Comparison of ENCODE assay signal across 22 cellular contexts in the genomic region with DNA sequence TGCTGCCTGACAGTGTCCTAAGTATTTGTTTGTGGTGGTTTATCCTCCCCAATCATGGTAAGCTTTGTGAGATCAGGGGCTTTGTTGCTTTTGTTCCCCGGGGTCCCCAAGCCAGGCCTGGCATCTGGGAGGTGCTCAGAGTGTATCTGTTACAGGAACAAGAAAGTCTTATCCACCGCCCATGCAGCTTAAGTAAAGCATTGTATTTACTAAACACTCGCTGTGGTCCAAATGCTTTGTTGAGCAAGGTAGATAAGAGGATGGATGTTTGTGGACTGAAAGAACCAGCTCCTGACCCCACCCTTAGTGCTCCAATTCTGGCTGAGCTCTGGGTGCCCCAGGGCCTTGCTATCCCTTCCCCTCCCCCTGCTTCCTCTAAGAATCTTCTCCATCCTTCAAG. TPM values are rescaled to one million over a fixed set of nuclear protein-coding genes. Genes with fewer than 3 reads are reported as not detected.
DNase-seq lines count a peak whose midpoint lies in the region; FAIRE-seq and TF ChIP-seq lines count a peak whose summit lies in the region.
"Had no signal": no experiment of that assay in that cellular context is flagged by ENCODE, and none has a peak within 500 bp of the region (broad histone marks: within the 10 kb centered on the region; RNA-seq: fewer than 3 reads in every experiment).

No MANE protein-coding gene starts in this region.

- peak overlapping the region; percentile 90 for H2BK5ac ChIP-seq in trophoblast cell (ENCODE audit: low read depth, low read length, poor library complexity)

- H2AK5ac ChIP-seq in trophoblast cell (ENCODE audit: low read length), result no peak overlapping the region

- no peak overlapping the region for H4K12ac ChIP-seq in trophoblast cell (ENCODE audit: low read depth, low read length)

- H2BK120ac ChIP-seq in trophoblast cell (ENCODE audit: insufficient read depth, low read length, poor library complexity), result peak overlapping the region; percentile 68

- H3K9ac ChIP-seq in trophoblast cell (ENCODE audit: low read length) (no peak overlapping the region), smooth muscle cell (ENCODE audit: low read depth) (no peak overlapping the region)
- H3K9ac ChIP-seq: BLaER1 treated with 17β-estradiol and CSF1 and Interleukin-3, amounts not matched to agents 10 nM and 100 nM had no signal

- H3K27me3 ChIP-seq in trophoblast cell (ENCODE audit: insufficient read depth, low read length) (no peaks in the 10 kb centered on the region), smooth muscle cell (ENCODE audit: low read depth) (no peaks in the 10 kb centered on the region), ovary (no peaks in the 10 kb centered on the region)
- H3K27me3 ChIP-seq: BE2C; BLaER1 treated with 17β-estradiol and CSF1 and Interleukin-3, amounts not matched to agents 10 nM and 100 nM had no signal

- peaks cover 16% of the 10 kb centered on the region for H3K79me1 ChIP-seq in trophoblast cell (ENCODE audit: low read length)

- H3K14ac ChIP-seq in trophoblast cell (ENCODE audit: low read length), result peak overlapping the region; percentile 42

- H3K4ac ChIP-seq in trophoblast cell (ENCODE audit: low read depth, low read length), result no peak overlapping the region

- no peak overlapping the region for H2AFZ ChIP-seq in trophoblast cell (ENCODE audit: insufficient read depth, low read length, poor library complexity)
- no peak overlapping the region for H2AFZ ChIP-seq in smooth muscle cell (ENCODE audit: low read depth)

- no peak for TF ChIP-seq POLR2A in ovary (IDR thresholded peaks at IDR 0.05)

- FAIRE-seq in GM19239 (lab: Jason Lieb, UNC), result no peak
- FAIRE-seq: A549, GM12878, H54 had no signal

- H3K9me3 ChIP-seq in trophoblast cell (ENCODE audit: insufficient read depth, low read depth, low read length), result peaks cover 5% of the 10 kb centered on the region
- H3K9me3 ChIP-seq in smooth muscle cell (replicated peaks; ENCODE audit: low read depth), result no peaks in the 10 kb centered on the region
- no peaks in the 10 kb centered on the region for H3K9me3 ChIP-seq in ovary
- H3K9me3 ChIP-seq: A549; BE2C; BLaER1 treated with 17β-estradiol and CSF1 and Interleukin-3, amounts not matched to agents 10 nM and 100 nM had no signal

- no peak for TF ChIP-seq EP300 in ovary (IDR thresholded peaks at IDR 0.05)

- H3K36me3 ChIP-seq in trophoblast cell (ENCODE audit: control insufficient read depth in 1 of 2, insufficient read depth in 2 of 2, low read length in 2 of 2) (no peaks in the 10 kb centered on the region), smooth muscle cell (ENCODE audit: low read depth) (no peaks in the 10 kb centered on the region), ovary (no peaks in the 10 kb centered on the region)
- H3K36me3 ChIP-seq: BE2C; BLaER1 treated with 17β-estradiol and CSF1 and Interleukin-3, amounts not matched to agents 10 nM and 100 nM had no signal

- intact Hi-C loops in ovary (cut with DNase I), result no loop called here

- H3K18ac ChIP-seq in trophoblast cell (ENCODE audit: low read length), result no peak overlapping the region

- no CpG with 5 or more reads among the region's 3 CpGs for WGBS in trophoblast cell (ENCODE audit: extremely low coverage, insufficient coverage, insufficient read length)
- 67% methylated on average over 3 of the region's 3 CpGs for WGBS in smooth muscle cell (ENCODE audit: low lambda C conversion rate)
- WGBS in ovary, 3 donors, result 74 to 80% (median 78%) methylated on average over 3 of the region's 3 CpGs

- H4K20me1 ChIP-seq in smooth muscle cell (ENCODE audit: low read depth), result no peaks in the 10 kb centered on the region
- H4K20me1 ChIP-seq: BLaER1 treated with 17β-estradiol and CSF1 and Interleukin-3, amounts not matched to agents 10 nM and 100 nM had no signal

- peak overlapping the region; percentile 56 for H3K27ac ChIP-seq in trophoblast cell (ENCODE audit: low read depth, low read length)
- H3K27ac ChIP-seq in smooth muscle cell (ENCODE audit: low read depth), result no peak overlapping the region
- H3K27ac ChIP-seq in ovary, result no peak overlapping the region
- H3K27ac ChIP-seq: A549; BLaER1 treated with 17β-estradiol and CSF1 and Interleukin-3, amounts not matched to agents 10 nM and 100 nM had no signal

- H3K4me2 ChIP-seq in trophoblast cell (ENCODE audit: low read length) (no peak overlapping the region), smooth muscle cell (no peak overlapping the region)
- H3K4me2 ChIP-seq: A549; BLaER1 treated with 17β-estradiol and CSF1 and Interleukin-3, amounts not matched to agents 10 nM and 100 nM had no signal

- H3K4me1 ChIP-seq in trophoblast cell (ENCODE audit: control insufficient read depth in 1 of 2, insufficient read depth in 2 of 2, low read length in 2 of 2), result peaks cover 11 to 14% of the 10 kb centered on the region in 2 experiments
- no peaks in the 10 kb centered on the region for H3K4me1 ChIP-seq in smooth muscle cell (ENCODE audit: low read depth)
- no peaks in the 10 kb centered on the region for H3K4me1 ChIP-seq in ovary (ENCODE audit: insufficient read depth)
- H3K4me1 ChIP-seq: BE2C had no signal

- no peak overlapping the region for H3K23ac ChIP-seq in trophoblast cell (ENCODE audit: low read length)

- H3K4me3 ChIP-seq in trophoblast cell (ENCODE audit: low read depth, low read length) (no peak overlapping the region), smooth muscle cell (no peak overlapping the region), ovary (no peak overlapping the region)
- H3K4me3 ChIP-seq: A549; BLaER1 treated with 17β-estradiol and CSF1 and Interleukin-3, amounts not matched to agents 10 nM and 100 nM; GM12878 had no signal

- DNase-seq in ELF-1 (ENCODE audit: low read depth, low spot score) (peak; percentile 83), islet precursor cell (peak; percentile 50), trophoblast cell (peak in 1 of 2 donors; percentile 57), smooth muscle cell (lab: John Stamatoyannopoulos, UW; ENCODE audit: unreplicated experiment) (no peak), GM19239 (ENCODE audit: insufficient read length, low spot score) (no peak), ovary (no peak)
- DNase-seq: 8988T; ACHN; AML-193; BE2C; CD4-positive, alpha-beta T cell; COR-L47; DMS153; DND-41; GDM1; GOT3; HCEC 1CT had no signal

- H4K8ac ChIP-seq in trophoblast cell (ENCODE audit: low read depth, low read length), result peak overlapping the region; percentile 34

- peak overlapping the region; percentile 27 for H2BK12ac ChIP-seq in trophoblast cell (ENCODE audit: low read length)

- TF ChIP-seq CTCF in smooth muscle cell (IDR thresholded peaks at IDR 0.05; ENCODE audit: borderline replicate concordance, insufficient read depth, poor library complexity, severe bottlenecking) (no peak), ovary (IDR thresholded peaks at IDR 0.05) (no peak)

- no peaks in the 10 kb centered on the region for H3F3A ChIP-seq in smooth muscle cell (ENCODE audit: low read depth)

- no peaks in the 10 kb centered on the region for H3K79me2 ChIP-seq in trophoblast cell (ENCODE audit: control insufficient read depth, insufficient read depth, low read length, poor library complexity)
- no peaks in the 10 kb centered on the region for H3K79me2 ChIP-seq in smooth muscle cell (ENCODE audit: low read depth)

- H4K91ac ChIP-seq in trophoblast cell (ENCODE audit: low read depth, low read length), result peak overlapping the region; percentile 66

RNA-seq across cellular contexts. Expression of a gene that starts 19.8 kb away (rescaled TPM):
- 278 and 294 TPM in 2 replicates for polyA plus RNA-seq in trophoblast cell (2013)
- total RNA-seq in smooth muscle cell, result 3.4 and 5.8 TPM in 2 replicates
- 2.5 and 7.3 TPM in 2 replicates for polyA plus RNA-seq in smooth muscle cell
- 1 to 10 TPM in 4 of 7 donors, under 1 TPM in 3; 0.23 to 7.7 (median 1.1) TPM for total RNA-seq in ovary
- polyA plus RNA-seq in ovary, result under 1 TPM; 0.18 TPM
- total RNA-seq: CD4-positive, alpha-beta T cell; GM12878 had no signal
- polyA plus RNA-seq: CD14-positive monocyte had no signal

Comparison
In these comparisons a context has a peak if more than half of its experiments do, and no peak if none do; other contexts are left out.
1. DNase-seq: peak in ELF-1 (single experiment) and islet precursor cell (single experiment); none in smooth muscle cell (single experiment), GM19239 (single experiment) and ovary (0 of 5).